In genomic region chr19:19822148-19822429, GRCh38 we compare ENCODE assay signal across 8 cellular contexts. TPM values are rescaled to one million over a fixed set of nuclear protein-coding genes. Genes with fewer than 3 reads are reported as not detected.
DNase-seq lines count a peak whose midpoint lies in the region; ATAC-seq, FAIRE-seq and TF ChIP-seq lines count a peak whose summit lies in the region.

No MANE protein-coding gene starts in this region.

- H3K9me3 ChIP-seq in mucosa of stomach (ENCODE audit: control insufficient read depth, low read length), result peaks cover 7% of the 10 kb centered on the region

- H3K27me3 Mint-ChIP-seq in IgD-negative memory B cell, result no peaks in the 10 kb centered on the region

- peak overlapping the region; percentile 81 to 100 (median 100) for H3K27ac Mint-ChIP-seq in IgD-negative memory B cell

- peaks cover 4% of the 10 kb centered on the region for H3K36me3 Mint-ChIP-seq in IgD-negative memory B cell

- ATAC-seq in esophagus mucosa (no peak), GM19351 (IDR thresholded peaks at IDR 0.05; ENCODE audit: unreplicated experiment) (no peak)

- H3K4me1 Mint-ChIP-seq in IgD-negative memory B cell, result peaks cover 26 to 40% (median 29%) of the 10 kb centered on the region in 3 donors

- peaks cover 8 to 23% (median 18%) of the 10 kb centered on the region in 3 donors for H3K9me3 Mint-ChIP-seq in IgD-negative memory B cell

- H3K4me3 ChIP-seq in AG04449 (ENCODE audit: low read depth, low read length) (peak overlapping the region; percentile 86), bronchial epithelial cell (ENCODE audit: low read depth, low read length) (peak overlapping the region; percentile 85), mucosa of stomach (ENCODE audit: low read length) (no peak overlapping the region)

- H3K36me3 ChIP-seq in bronchial epithelial cell (ENCODE audit: control insufficient read depth, insufficient read depth, low read length) (peaks cover 2% of the 10 kb centered on the region), mucosa of stomach (ENCODE audit: control insufficient read depth, insufficient read depth, low read length) (no peaks in the 10 kb centered on the region)

- POLR2A ChIA-PET in AG04449 (lab: Yijun Ruan, JAX), result interaction anchor here (0.8 to 1.8 kb wide), 7 partner anchors 43 to 89 kb away, joined by 3 to 11 read pairs (median 4); partner anchors contain the start of genes ZNF14, ZNF253 and ZNF93

- TF ChIP-seq CTCF in AG04449 (IDR thresholded peaks at IDR 0.05; ENCODE audit: insufficient read depth, low read length, missing control alignments) (no peak), bronchial epithelial cell (IDR thresholded peaks at IDR 0.05; ENCODE audit: insufficient read depth, low read length, severe bottlenecking) (no peak)

- DNase-seq in AG04449 (ENCODE audit: low read depth, low spot score), result no peak
- no peak for DNase-seq in bronchial epithelial cell (ENCODE audit: low read depth)
- no peak for DNase-seq in effector CD4-positive, alpha-beta T cell
- DNase-seq in NCI-H510A (lab: John Stamatoyannopoulos, UW), result no peak

- H3K4me3 Mint-ChIP-seq in IgD-negative memory B cell, result peak overlapping the region; percentile 93 to 100 (median 100)

- peak overlapping the region; percentile 96 for H3K9ac ChIP-seq in mucosa of stomach (ENCODE audit: low read length)

- no peaks in the 10 kb centered on the region for H3K27me3 ChIP-seq in bronchial epithelial cell (ENCODE audit: control insufficient read depth, insufficient read depth, low read length)
- H3K27me3 ChIP-seq in mucosa of stomach (ENCODE audit: control insufficient read depth, insufficient read depth, low read length), result no peaks in the 10 kb centered on the region

- H3K4me1 ChIP-seq in mucosa of stomach (ENCODE audit: control insufficient read depth, insufficient read depth, low read length), result no peaks in the 10 kb centered on the region

- CTCF ChIA-PET in AG04449 (lab: Yijun Ruan, JAX), result no interaction called here

- FAIRE-seq in bronchial epithelial cell (lab: Jason Lieb, UNC), result no peak

RNA-seq across cellular contexts. Expression of gene ZNF506, which starts 0.5 kb away (rescaled TPM):
- 24.5 TPM for polyA plus RNA-seq in IgD-negative memory B cell
- total RNA-seq in bronchial epithelial cell, result 9.7 and 12.0 TPM in 2 replicates
- total RNA-seq in esophagus mucosa, result 10.0 TPM

RNA-seq across cellular contexts. Expression of gene ZNF253, which starts 43.6 kb away (rescaled TPM):
- 11.2 TPM for polyA plus RNA-seq in IgD-negative memory B cell
- total RNA-seq in bronchial epithelial cell (2.1 and 3.6 TPM in 2 replicates), esophagus mucosa (1.9 TPM)
